9 cellular contexts compared by ENCODE assay signal in the genomic region with DNA sequence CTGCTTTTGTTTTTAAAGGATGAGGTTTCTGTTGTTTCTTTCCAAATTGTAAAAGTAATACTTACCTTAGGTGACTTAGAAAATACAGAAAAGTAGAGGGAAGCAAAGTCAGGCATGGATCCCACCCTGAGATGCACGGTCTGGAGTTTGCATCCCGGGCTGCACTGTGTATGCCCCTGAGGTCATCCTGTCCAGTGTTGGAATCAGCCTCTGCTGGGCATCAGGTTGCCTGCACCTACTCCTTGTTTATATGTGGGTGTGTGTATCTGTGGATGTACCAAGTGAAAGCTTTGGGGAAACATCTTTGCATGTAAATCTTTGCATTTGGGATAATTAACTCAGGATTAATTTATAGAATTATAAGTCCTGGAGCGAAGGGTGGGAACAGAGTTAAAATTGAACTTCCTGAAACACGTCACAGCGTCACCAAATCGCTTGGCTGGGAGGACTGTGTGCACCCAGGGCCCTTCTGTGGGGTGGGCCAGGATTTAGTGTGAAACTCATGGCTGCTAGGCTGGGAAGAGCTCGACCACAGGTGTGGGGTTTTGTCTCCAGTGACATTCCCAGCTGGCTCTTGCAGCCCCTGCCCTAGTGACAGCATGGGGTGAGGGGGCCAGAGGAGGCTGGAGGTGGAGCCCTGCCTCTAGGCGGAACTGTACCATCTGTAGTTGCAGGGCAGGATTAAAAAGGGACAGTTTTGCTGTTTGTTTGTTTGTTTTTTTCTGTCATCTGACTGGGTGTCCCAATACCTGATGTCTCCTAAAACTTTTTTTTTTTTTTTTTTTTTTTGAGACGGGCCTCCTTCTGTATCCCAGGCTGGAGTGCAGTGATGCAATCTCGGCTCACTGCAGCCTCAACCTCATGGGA. TPM values are rescaled to one million over a fixed set of nuclear protein-coding genes. Genes with fewer than 3 reads are reported as not detected.
DNase-seq lines count a peak whose midpoint lies in the region; ATAC-seq and TF ChIP-seq lines count a peak whose summit lies in the region.
"Had no signal": no experiment of that assay in that cellular context is flagged by ENCODE, and none has a peak within 500 bp of the region (broad histone marks: within the 10 kb centered on the region; RNA-seq: fewer than 3 reads in every experiment).

No MANE protein-coding gene starts in this region.

- no peaks in the 10 kb centered on the region for H3K9me3 ChIP-seq in mucosa of stomach (ENCODE audit: control insufficient read depth, low read length)
- H3K9me3 ChIP-seq in upper lobe of right lung: no peaks in the 10 kb centered on the region
- H3K9me3 ChIP-seq in naive thymus-derived CD4-positive, alpha-beta T cell (ENCODE audit: control insufficient read depth in 2 of 3, low read length in 3 of 3): no peaks in the 10 kb centered on the region

- ATAC-seq in upper lobe of right lung (no peak), HG02678 (IDR thresholded peaks at IDR 0.05; ENCODE audit: unreplicated experiment) (no peak)
- ATAC-seq in naive thymus-derived CD4-positive, alpha-beta T cell: no peak

- H3K36me3 Mint-ChIP-seq in chondrocyte (ENCODE audit: low read depth): no peaks in the 10 kb centered on the region
- no peaks in the 10 kb centered on the region for H3K36me3 Mint-ChIP-seq in naive thymus-derived CD4-positive, alpha-beta T cell

- no peak overlapping the region for H3K4me3 Mint-ChIP-seq in chondrocyte (ENCODE audit: unreplicated experiment)
- H3K4me3 Mint-ChIP-seq in naive thymus-derived CD4-positive, alpha-beta T cell: no peak overlapping the region

- H3K27ac ChIP-seq in upper lobe of right lung: peak overlapping the region; percentile 97
- H3K27ac ChIP-seq in naive thymus-derived CD4-positive, alpha-beta T cell (ENCODE audit: low read depth, low read length): no peak overlapping the region

- no peaks in the 10 kb centered on the region for H3K9me3 Mint-ChIP-seq in chondrocyte (ENCODE audit: low read depth)
- H3K9me3 Mint-ChIP-seq in naive thymus-derived CD4-positive, alpha-beta T cell: peaks cover 0 to 1% (median 0%) of the 10 kb centered on the region in 11 donors

- no peaks in the 10 kb centered on the region for H3K36me3 ChIP-seq in mucosa of stomach (ENCODE audit: control insufficient read depth, insufficient read depth, low read length)
- no peaks in the 10 kb centered on the region for H3K36me3 ChIP-seq in upper lobe of right lung
- no peaks in the 10 kb centered on the region for H3K36me3 ChIP-seq in naive thymus-derived CD4-positive, alpha-beta T cell (ENCODE audit: control insufficient read depth in 2 of 3, insufficient read depth in 3 of 3, low read length in 3 of 3)

- TF ChIP-seq CTCF in chondrocyte (IDR thresholded peaks at IDR 0.05): no peak
- TF ChIP-seq CTCF in upper lobe of right lung (IDR thresholded peaks at IDR 0.05): no peak

- H3K4me1 ChIP-seq in mucosa of stomach (ENCODE audit: control insufficient read depth, insufficient read depth, low read length) (peaks cover 54% of the 10 kb centered on the region), upper lobe of right lung (peaks cover 66% of the 10 kb centered on the region)
- H3K4me1 ChIP-seq in naive thymus-derived CD4-positive, alpha-beta T cell (ENCODE audit: control insufficient read depth in 2 of 2, insufficient read depth in 2 of 2, low read length in 2 of 2): no peaks in the 10 kb centered on the region

- H3K9ac ChIP-seq in mucosa of stomach (ENCODE audit: low read length): peak overlapping the region; percentile 76

- H3K27me3 ChIP-seq in mucosa of stomach (ENCODE audit: control insufficient read depth, insufficient read depth, low read length) (no peaks in the 10 kb centered on the region), upper lobe of right lung (no peaks in the 10 kb centered on the region)
- H3K27me3 ChIP-seq in naive thymus-derived CD4-positive, alpha-beta T cell (ENCODE audit: control insufficient read depth in 2 of 2, insufficient read depth in 2 of 2, low read length in 2 of 2): no peaks in the 10 kb centered on the region

- H3K27ac Mint-ChIP-seq in chondrocyte (ENCODE audit: unreplicated experiment): peak overlapping the region; percentile 100
- H3K27ac Mint-ChIP-seq in naive thymus-derived CD4-positive, alpha-beta T cell: no peak overlapping the region

- intact Hi-C loops in upper lobe of right lung (cut with DNase I): no loop called here
- intact Hi-C loops in naive thymus-derived CD4-positive, alpha-beta T cell (cut with micrococcal nuclease): loop anchor here in 1 of 2 donors (2.0 kb wide), 1 partner anchor 31 kb away; no protein-coding TSS in a partner anchor

- H3K27me3 Mint-ChIP-seq in chondrocyte (ENCODE audit: low read depth): no peaks in the 10 kb centered on the region
- peaks cover 2 to 30% (median 12%) of the 10 kb centered on the region in 5 donors for H3K27me3 Mint-ChIP-seq in naive thymus-derived CD4-positive, alpha-beta T cell

- POLR2A ChIA-PET in naive thymus-derived CD4-positive, alpha-beta T cell (lab: Charles Lee): no interaction called here

- CTCF ChIA-PET in naive thymus-derived CD4-positive, alpha-beta T cell (lab: Charles Lee): no interaction called here

- H3K4me1 Mint-ChIP-seq in chondrocyte (ENCODE audit: low read depth): peaks cover 95% of the 10 kb centered on the region
- peaks cover 0 to 9% (median 0%) of the 10 kb centered on the region in 7 donors for H3K4me1 Mint-ChIP-seq in naive thymus-derived CD4-positive, alpha-beta T cell

- no peak overlapping the region for H3K4me3 ChIP-seq in mucosa of stomach (ENCODE audit: low read length)
- peak overlapping the region; percentile 59 for H3K4me3 ChIP-seq in upper lobe of right lung
- H3K4me3 ChIP-seq in naive thymus-derived CD4-positive, alpha-beta T cell (ENCODE audit: low read length): no peak overlapping the region

- DNase-seq in NCI-H82 (lab: John Stamatoyannopoulos, UW) (peak; percentile 48), NCI-H82 treated with DMSO at 0.1 percent for 48 hours (lab: John Stamatoyannopoulos, UW; ENCODE audit: unreplicated experiment) (no peak), chondrocyte (ENCODE audit: low spot score) (no peak), upper lobe of right lung (no peak), amygdala (lab: John Stamatoyannopoulos, UW) (no peak)
- DNase-seq in naive thymus-derived CD4-positive, alpha-beta T cell: no peak
- DNase-seq: midbrain had no signal

RNA-seq across cellular contexts. Expression of gene GTF2IRD1, which starts 28.0 kb away (rescaled TPM):
- 32.4 to 48.5 TPM (median 46.5 TPM) in 3 replicates for total RNA-seq in chondrocyte
- 30.5 TPM for total RNA-seq in upper lobe of right lung
- total RNA-seq in naive thymus-derived CD4-positive, alpha-beta T cell: 1 to 10 TPM in 2 of 5 experiments, under 1 TPM in 3; 0.82 to 5.6 (median 0.93) TPM
- under 1 TPM in 1 of 2 donors, not detected in 1; 0.07 TPM for polyA plus RNA-seq in naive thymus-derived CD4-positive, alpha-beta T cell
